Comparison of ENCODE assay signal across 1 cellular context in genomic region chr14:22928237-22929103, GRCh38.
TF ChIP-seq lines count a peak whose summit lies in the region.

No MANE protein-coding gene starts in this region.

TF ChIP-seq in GM12878, 131 proteins besides CTCF, POLR2A, EP300 and RAD21:
- TF ChIP-seq MYB (IDR thresholded peaks at IDR 0.05; ENCODE audit: borderline replicate concordance, low read depth, low read length) (no peak), IKZF1 (conservative IDR thresholded peaks at IDR 0.05) (no peak), NRF1 (conservative IDR thresholded peaks at IDR 0.05; ENCODE audit: low read depth, low read length) (no peak), SMAD1 (IDR thresholded peaks at IDR 0.05; ENCODE audit: low read depth, partially characterized antibody) (no peak), ETV6 (conservative IDR thresholded peaks at IDR 0.05 in 1 of 2, IDR thresholded peaks at IDR 0.05 in 1 of 2; ENCODE audit: borderline replicate concordance in 1 of 2, low read depth in 1 of 2) (no peak), CHD4 (IDR thresholded peaks at IDR 0.05) (no peak), BHLHE40 (IDR thresholded peaks at IDR 0.05; ENCODE audit: borderline replicate concordance in 1 of 2, low read depth in 2 of 2, low read length in 1 of 2) (no peak), DPF2 (IDR thresholded peaks at IDR 0.05) (0 out of 2 replicates have a peak, but pooled peaks have one; percentile 9), PML (IDR thresholded peaks at IDR 0.05; ENCODE audit: low read length) (no peak; the same call in 1 of the 2 replicates), ZBED1 (IDR thresholded peaks at IDR 0.05; ENCODE audit: borderline replicate concordance) (no peak), CBFB (IDR thresholded peaks at IDR 0.05; ENCODE audit: low read depth) (no peak; the same call in 1 of the 2 replicates), ATF2 (IDR thresholded peaks at IDR 0.05; ENCODE audit: low read length) (no peak), BCL3 (IDR thresholded peaks at IDR 0.05; ENCODE audit: borderline replicate concordance, insufficient read depth, low read depth, low read length, poor library complexity, severe bottlenecking) (no peak), MTA2 (IDR thresholded peaks at IDR 0.05; ENCODE audit: low read depth) (no peak), NR2F1 (conservative IDR thresholded peaks at IDR 0.05) (0 out of 2 replicates have a peak, but pooled peaks have one; percentile 34), REST (IDR thresholded peaks at IDR 0.05; ENCODE audit: low read depth, low read length) (no peak), PRDM15 (CRISPR knock-in tag; IDR thresholded peaks at IDR 0.05) (no peak), NR2C2 (IDR thresholded peaks at IDR 0.05; ENCODE audit: borderline replicate concordance, control insufficient read depth, insufficient read length, low read depth) (no peak), EZH2 (IDR thresholded peaks at IDR 0.05; ENCODE audit: borderline replicate concordance, control insufficient read depth, low read depth, low read length) (no peak), RUNX3 (IDR thresholded peaks at IDR 0.05; ENCODE audit: low read length) (peak; percentile 4; the same call in 1 of the 2 replicates), CHD1 (IDR thresholded peaks at IDR 0.05; ENCODE audit: low read depth, low read length) (no peak), HDGF (IDR thresholded peaks at IDR 0.05) (no peak), ZNF384 (IDR thresholded peaks at IDR 0.05; ENCODE audit: borderline replicate concordance, low read depth, low read length) (no peak), SMARCA5 (IDR thresholded peaks at IDR 0.05) (0 out of 2 replicates have a peak, but pooled peaks have one; percentile 6), SMAD5 (IDR thresholded peaks at IDR 0.05; ENCODE audit: low read depth) (no peak)
